ENCODE assay signal across 1 cellular context in genomic region chr14:64689292-64689691, GRCh38.
TF ChIP-seq lines count a peak whose summit lies in the region.

No MANE protein-coding gene starts in this region.

TF ChIP-seq in HepG2, 621 proteins besides CTCF, POLR2A, EP300 and RAD21 (continued from another document):
- TF ChIP-seq, protein P1, sequence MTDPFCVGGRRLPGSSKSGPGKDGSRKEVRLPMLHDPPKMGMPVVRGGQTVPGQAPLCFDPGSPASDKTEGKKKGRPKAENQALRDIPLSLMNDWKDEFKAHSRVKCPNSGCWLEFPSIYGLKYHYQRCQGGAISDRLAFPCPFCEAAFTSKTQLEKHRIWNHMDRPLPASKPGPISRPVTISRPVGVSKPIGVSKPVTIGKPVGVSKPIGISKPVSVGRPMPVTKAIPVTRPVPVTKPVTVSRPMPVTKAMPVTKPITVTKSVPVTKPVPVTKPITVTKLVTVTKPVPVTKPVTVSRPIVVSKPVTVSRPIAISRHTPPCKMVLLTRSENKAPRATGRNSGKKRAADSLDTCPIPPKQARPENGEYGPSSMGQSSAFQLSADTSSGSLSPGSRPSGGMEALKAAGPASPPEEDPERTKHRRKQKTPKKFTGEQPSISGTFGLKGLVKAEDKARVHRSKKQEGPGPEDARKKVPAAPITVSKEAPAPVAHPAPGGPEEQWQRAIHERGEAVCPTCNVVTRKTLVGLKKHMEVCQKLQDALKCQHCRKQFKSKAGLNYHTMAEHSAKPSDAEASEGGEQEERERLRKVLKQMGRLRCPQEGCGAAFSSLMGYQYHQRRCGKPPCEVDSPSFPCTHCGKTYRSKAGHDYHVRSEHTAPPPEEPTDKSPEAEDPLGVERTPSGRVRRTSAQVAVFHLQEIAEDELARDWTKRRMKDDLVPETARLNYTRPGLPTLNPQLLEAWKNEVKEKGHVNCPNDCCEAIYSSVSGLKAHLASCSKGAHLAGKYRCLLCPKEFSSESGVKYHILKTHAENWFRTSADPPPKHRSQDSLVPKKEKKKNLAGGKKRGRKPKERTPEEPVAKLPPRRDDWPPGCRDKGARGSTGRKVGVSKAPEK (CRISPR knock-in tag; IDR thresholded peaks at IDR 0.05; ENCODE audit: borderline replicate concordance): no peak
- TF ChIP-seq ZNF644 (CRISPR knock-in tag; IDR thresholded peaks at IDR 0.05; ENCODE audit: low read depth) (0 out of 2 replicates have a peak, but pooled peaks have one; percentile 29), HNF4A (CRISPR knock-in tag; IDR thresholded peaks at IDR 0.05) (peak; percentile 58), TFAP4 (IDR thresholded peaks at IDR 0.05; ENCODE audit: borderline replicate concordance, low read depth) (0 out of 2 replicates have a peak, but pooled peaks have one; percentile 12), ZBTB14 (CRISPR knock-in tag; IDR thresholded peaks at IDR 0.05) (no peak), SAP130 (CRISPR knock-in tag; IDR thresholded peaks at IDR 0.05; ENCODE audit: low read depth) (0 out of 2 replicates have a peak, but pooled peaks have one; percentile 15), ZEB1 (IDR thresholded peaks at IDR 0.05; ENCODE audit: insufficient replicate concordance, low read depth) (peak; percentile 73), FOXP1 (IDR thresholded peaks at IDR 0.05) (no peak), FOXP1 (CRISPR knock-in tag; IDR thresholded peaks at IDR 0.05) (peak; percentile 48; the same call in 1 of the 2 replicates)
- TF ChIP-seq, protein P2, sequence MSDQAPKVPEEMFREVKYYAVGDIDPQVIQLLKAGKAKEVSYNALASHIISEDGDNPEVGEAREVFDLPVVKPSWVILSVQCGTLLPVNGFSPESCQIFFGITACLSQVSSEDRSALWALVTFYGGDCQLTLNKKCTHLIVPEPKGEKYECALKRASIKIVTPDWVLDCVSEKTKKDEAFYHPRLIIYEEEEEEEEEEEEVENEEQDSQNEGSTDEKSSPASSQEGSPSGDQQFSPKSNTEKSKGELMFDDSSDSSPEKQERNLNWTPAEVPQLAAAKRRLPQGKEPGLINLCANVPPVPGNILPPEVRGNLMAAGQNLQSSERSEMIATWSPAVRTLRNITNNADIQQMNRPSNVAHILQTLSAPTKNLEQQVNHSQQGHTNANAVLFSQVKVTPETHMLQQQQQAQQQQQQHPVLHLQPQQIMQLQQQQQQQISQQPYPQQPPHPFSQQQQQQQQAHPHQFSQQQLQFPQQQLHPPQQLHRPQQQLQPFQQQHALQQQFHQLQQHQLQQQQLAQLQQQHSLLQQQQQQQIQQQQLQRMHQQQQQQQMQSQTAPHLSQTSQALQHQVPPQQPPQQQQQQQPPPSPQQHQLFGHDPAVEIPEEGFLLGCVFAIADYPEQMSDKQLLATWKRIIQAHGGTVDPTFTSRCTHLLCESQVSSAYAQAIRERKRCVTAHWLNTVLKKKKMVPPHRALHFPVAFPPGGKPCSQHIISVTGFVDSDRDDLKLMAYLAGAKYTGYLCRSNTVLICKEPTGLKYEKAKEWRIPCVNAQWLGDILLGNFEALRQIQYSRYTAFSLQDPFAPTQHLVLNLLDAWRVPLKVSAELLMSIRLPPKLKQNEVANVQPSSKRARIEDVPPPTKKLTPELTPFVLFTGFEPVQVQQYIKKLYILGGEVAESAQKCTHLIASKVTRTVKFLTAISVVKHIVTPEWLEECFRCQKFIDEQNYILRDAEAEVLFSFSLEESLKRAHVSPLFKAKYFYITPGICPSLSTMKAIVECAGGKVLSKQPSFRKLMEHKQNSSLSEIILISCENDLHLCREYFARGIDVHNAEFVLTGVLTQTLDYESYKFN (CRISPR knock-in tag; conservative IDR thresholded peaks at IDR 0.05): peak; percentile 51
